In genomic region chr10:132385721-132386418, GRCh38 we compare ENCODE assay signal across 16 cellular contexts. TPM values are rescaled to one million over a fixed set of nuclear protein-coding genes. Genes with fewer than 3 reads are reported as not detected.
A peak's percentile ranks its signal among the peaks of the same experiment; 100 is the strongest.
DNase-seq lines count a peak whose midpoint lies in the region; ATAC-seq and TF ChIP-seq lines count a peak whose summit lies in the region.
"Had no signal": no experiment of that assay in that cellular context is flagged by ENCODE, and none has a peak within 500 bp of the region (broad histone marks: within the 10 kb centered on the region; RNA-seq: fewer than 3 reads in every experiment).

No MANE protein-coding gene starts in this region.

- TF ChIP-seq CTCF in GM13976 (IDR thresholded peaks at IDR 0.05; ENCODE audit: borderline replicate concordance, control extremely low read depth, extremely low read depth, insufficient read depth, missing control alignments) = no peak

- no peak overlapping the region for H4K8ac ChIP-seq in neuronal stem cell (ENCODE audit: low read depth, low read length)

- H2BK12ac ChIP-seq in neuronal stem cell (ENCODE audit: low read length) = no peak overlapping the region

- peaks cover 52% of the 10 kb centered on the region for H3K27me3 ChIP-seq in BLaER1
- no peaks in the 10 kb centered on the region for H3K27me3 ChIP-seq in CD4-positive, CD25-positive, alpha-beta regulatory T cell (ENCODE audit: control insufficient read depth, insufficient read depth, low read length)
- peaks cover 0 to 15% (median 2%) of the 10 kb centered on the region in 3 experiments for H3K27me3 ChIP-seq in neuronal stem cell (ENCODE audit: control insufficient read depth in 3 of 3, insufficient read depth in 3 of 3, low read depth in 1 of 3, low read length in 3 of 3)
- H3K27me3 ChIP-seq: SJSA1, thyroid gland had no signal

- H3K9me3 ChIP-seq in BLaER1 (no peaks in the 10 kb centered on the region), neuronal stem cell (replicated peaks in 1 of 2; ENCODE audit: control insufficient read depth in 2 of 2, insufficient read depth in 1 of 2, low read depth in 1 of 2, low read length in 2 of 2) (no peaks in the 10 kb centered on the region)
- H3K9me3 ChIP-seq in CD4-positive, CD25-positive, alpha-beta regulatory T cell (ENCODE audit: control insufficient read depth in 2 of 2, low read length in 2 of 2) = no peaks in the 10 kb centered on the region
- H3K9me3 ChIP-seq: SJSA1, thyroid gland had no signal

- no peak overlapping the region for H3K4ac ChIP-seq in neuronal stem cell (ENCODE audit: low read length)

- in situ Hi-C loops in GM13976 (cut with MboI; ENCODE audit: low sequenced_read_pairs, unreplicated experiment) = no loop called here

- H3K9ac ChIP-seq in BLaER1 (no peak overlapping the region), neuronal stem cell (ENCODE audit: low read depth, low read length, poor library complexity) (peak overlapping the region; percentile 54)
- H3K9ac ChIP-seq: KMS-11 had no signal

- peaks cover 0 to 8% (median 0%) of the 10 kb centered on the region in 4 donors for H3K4me1 Mint-ChIP-seq in CD4-positive, CD25-positive, alpha-beta regulatory T cell
- H3K4me1 Mint-ChIP-seq in dendritic cell treated with granulocyte-macrophage colony-stimulating factor and Interleukin-4, amounts not matched to agents 40 ng/mL and 50 ng/mL, for 4 days (ENCODE audit: low read depth) = peaks cover 65% of the 10 kb centered on the region

- H4K20me1 ChIP-seq in BLaER1 = peaks cover 35% of the 10 kb centered on the region

- no peak overlapping the region for H2BK120ac ChIP-seq in neuronal stem cell (ENCODE audit: low read depth, low read length)

- no CpG with 5 or more reads among the region's 18 CpGs for WGBS in neuronal stem cell (ENCODE audit: extremely low coverage in 2 of 2, insufficient read length in 2 of 2, insufficient replicate concordance in 1 of 2), 2 donors

- no peak for DNase-seq in CD4-positive, CD25-positive, alpha-beta regulatory T cell
- DNase-seq in neuronal stem cell (ENCODE audit: low spot score) (no peak), GM13976 (ENCODE audit: low spot score) (no peak)
- no peak for DNase-seq in stimulated activated naive CD8-positive, alpha-beta T cell treated with anti-CD3 and anti-CD28 coated beads, Interleukin-15, Interleukin-2, amounts not matched to agents 100 U/mL and 50 U/mL, for 24 hours
- DNase-seq: DMS153; NCI-H1105 treated with DMSO at 0.1 percent for 48 hours; NCI-H526 treated with DMSO at 0.1 percent for 48 hours; stimulated activated CD4-positive, alpha-beta T cell treated with anti-CD3 and anti-CD28 coated beads, Interleukin-4, amount 100 ng/mL, for 24 hours; thyroid gland had no signal

- H3K4me1 ChIP-seq in BLaER1 = peaks cover 87% of the 10 kb centered on the region
- H3K4me1 ChIP-seq in CD4-positive, CD25-positive, alpha-beta regulatory T cell (ENCODE audit: control insufficient read depth, insufficient read depth, low read length, poor library complexity, severe bottlenecking) = peaks cover 4% of the 10 kb centered on the region
- peaks cover 0 to 4% of the 10 kb centered on the region in 2 donors for H3K4me1 ChIP-seq in neuronal stem cell (ENCODE audit: control insufficient read depth in 2 of 2, insufficient read depth in 1 of 2, low read depth in 1 of 2, low read length in 2 of 2)
- H3K4me1 ChIP-seq: SJSA1 had no signal

- H2AFZ ChIP-seq in neuronal stem cell (ENCODE audit: low read length) = peak overlapping the region; percentile 68

- peak overlapping the region; percentile 93 for H3K4me2 ChIP-seq in BLaER1
- no peak overlapping the region for H3K4me2 ChIP-seq in neuronal stem cell (ENCODE audit: insufficient read depth, low read length, poor library complexity, severe bottlenecking)
- H3K4me2 ChIP-seq: KMS-11 had no signal

- H3K9me3 Mint-ChIP-seq in CD4-positive, CD25-positive, alpha-beta regulatory T cell = peaks cover 0 to 1% (median 0%) of the 10 kb centered on the region in 7 donors
- H3K9me3 Mint-ChIP-seq in dendritic cell treated with granulocyte-macrophage colony-stimulating factor and Interleukin-4, amounts not matched to agents 40 ng/mL and 50 ng/mL, for 4 days = no peaks in the 10 kb centered on the region
- H3K9me3 Mint-ChIP-seq: T-helper 2 cell treated with Interferon-gamma antibody and Interleukin-4, amounts not matched to agents 5 μg/mL and 100 μg/mL, for 36 hours had no signal

- peak overlapping the region; percentile 42 for H2AK5ac ChIP-seq in neuronal stem cell (ENCODE audit: low read depth, low read length)

- H3K23ac ChIP-seq in neuronal stem cell (ENCODE audit: low read depth, low read length, poor library complexity) = peak overlapping the region; percentile 63

- H3K36me3 Mint-ChIP-seq in CD4-positive, CD25-positive, alpha-beta regulatory T cell = no peaks in the 10 kb centered on the region
- no peaks in the 10 kb centered on the region for H3K36me3 Mint-ChIP-seq in dendritic cell treated with granulocyte-macrophage colony-stimulating factor and Interleukin-4, amounts not matched to agents 40 ng/mL and 50 ng/mL, for 4 days (ENCODE audit: low read depth)

- H3K27ac ChIP-seq in BLaER1 (no peak overlapping the region), neuronal stem cell (replicated peaks; ENCODE audit: low read length) (no peak overlapping the region)
- no peak overlapping the region for H3K27ac ChIP-seq in CD4-positive, CD25-positive, alpha-beta regulatory T cell (ENCODE audit: insufficient read depth, low read length, poor library complexity, severe bottlenecking)
- H3K27ac ChIP-seq: KMS-11, SJSA1, thyroid gland had no signal

- H3K36me3 ChIP-seq in BLaER1 (no peaks in the 10 kb centered on the region), neuronal stem cell (replicated peaks in 1 of 2; ENCODE audit: control insufficient read depth in 2 of 2, insufficient read depth in 2 of 2, low read length in 2 of 2) (no peaks in the 10 kb centered on the region)
- H3K36me3 ChIP-seq in CD4-positive, CD25-positive, alpha-beta regulatory T cell (ENCODE audit: control insufficient read depth, insufficient read depth, low read length) = no peaks in the 10 kb centered on the region
- H3K36me3 ChIP-seq: SJSA1, thyroid gland had no signal

- peak overlapping the region; percentile 14 to 83 (median 72) for H3K27ac Mint-ChIP-seq in CD4-positive, CD25-positive, alpha-beta regulatory T cell
- peak overlapping the region; percentile 88 for H3K27ac Mint-ChIP-seq in dendritic cell treated with granulocyte-macrophage colony-stimulating factor and Interleukin-4, amounts not matched to agents 40 ng/mL and 50 ng/mL, for 4 days
- H3K27ac Mint-ChIP-seq: T-helper 2 cell treated with Interferon-gamma antibody and Interleukin-4, amounts not matched to agents 5 μg/mL and 100 μg/mL, for 36 hours had no signal

- no peak overlapping the region for H2BK15ac ChIP-seq in neuronal stem cell (ENCODE audit: low read length)

- H3K4me3 ChIP-seq in BLaER1 (no peak overlapping the region), neuronal stem cell (ENCODE audit: low read length in 2 of 2) (no peak overlapping the region)
- no peak overlapping the region for H3K4me3 ChIP-seq in CD4-positive, CD25-positive, alpha-beta regulatory T cell (ENCODE audit: low read depth, low read length)
- H3K4me3 ChIP-seq: SJSA1, thyroid gland had no signal

- peaks cover 1% of the 10 kb centered on the region for H3K79me1 ChIP-seq in neuronal stem cell (ENCODE audit: low read depth, low read length)

- intact Hi-C loops in dendritic cell treated with granulocyte-macrophage colony-stimulating factor and Interleukin-4, amounts not matched to agents 40 ng/mL and 50 ng/mL, for 4 days (cut with micrococcal nuclease) = loop anchor here (5.0 to 10.0 kb wide), 2 partner anchors 36 to 249 kb away; no protein-coding TSS in a partner anchor

- ATAC-seq in CD4-positive, CD25-positive, alpha-beta regulatory T cell (ENCODE audit: low read depth in 2 of 2) = no peak
- ATAC-seq in GM21737 (IDR thresholded peaks at IDR 0.05; ENCODE audit: unreplicated experiment) (no peak), HG03521 (IDR thresholded peaks at IDR 0.05; ENCODE audit: unreplicated experiment) (no peak)
- no peak for ATAC-seq in stimulated activated naive CD8-positive, alpha-beta T cell treated with anti-CD3 and anti-CD28 coated beads, Interleukin-15, Interleukin-2, amounts not matched to agents 100 U/mL and 50 U/mL, for 24 hours

- H3K14ac ChIP-seq in neuronal stem cell (ENCODE audit: low read length) = no peak overlapping the region

- no peaks in the 10 kb centered on the region for H3K27me3 Mint-ChIP-seq in CD4-positive, CD25-positive, alpha-beta regulatory T cell
- peaks cover 31% of the 10 kb centered on the region for H3K27me3 Mint-ChIP-seq in dendritic cell treated with granulocyte-macrophage colony-stimulating factor and Interleukin-4, amounts not matched to agents 40 ng/mL and 50 ng/mL, for 4 days

- H4K91ac ChIP-seq in neuronal stem cell (ENCODE audit: low read depth, low read length, poor library complexity) = no peak overlapping the region

- no peak overlapping the region for H2BK5ac ChIP-seq in neuronal stem cell (ENCODE audit: low read length)

- no peak overlapping the region for H3K18ac ChIP-seq in neuronal stem cell (ENCODE audit: low read length)

- peak overlapping the region in 1 of 4 donors; percentile 51 for H3K4me3 Mint-ChIP-seq in CD4-positive, CD25-positive, alpha-beta regulatory T cell
- H3K4me3 Mint-ChIP-seq in dendritic cell treated with granulocyte-macrophage colony-stimulating factor and Interleukin-4, amounts not matched to agents 40 ng/mL and 50 ng/mL, for 4 days = no peak overlapping the region
- H3K4me3 Mint-ChIP-seq: T-helper 2 cell treated with Interferon-gamma antibody and Interleukin-4, amounts not matched to agents 5 μg/mL and 100 μg/mL, for 36 hours had no signal

RNA-seq across cellular contexts. Expression of gene PWWP2B, which starts 11.1 kb away (rescaled TPM):
- total RNA-seq in CD4-positive, CD25-positive, alpha-beta regulatory T cell = 10.9 TPM
- 1 to 10 TPM in 1 of 4 donors, under 1 TPM in 3; 0.56 to 1.4 (median 0.87) TPM for polyA plus RNA-seq in CD4-positive, CD25-positive, alpha-beta regulatory T cell
- 2.1 TPM for polyA plus RNA-seq in neuronal stem cell (2013, experiment 1 of 2)
- polyA plus RNA-seq in neuronal stem cell (2013, experiment 2 of 2) = 2.0 TPM

RNA-seq across cellular contexts. Expression of gene LRRC27, which starts 53.9 kb away (rescaled TPM):
- total RNA-seq in CD4-positive, CD25-positive, alpha-beta regulatory T cell = 2.6 TPM
- 1 to 10 TPM in 3 of 4 donors, under 1 TPM in 1; 0.67 to 3.3 (median 2.2) TPM for polyA plus RNA-seq in CD4-positive, CD25-positive, alpha-beta regulatory T cell
- 12.6 TPM for polyA plus RNA-seq in neuronal stem cell (2013, experiment 1 of 2)
- 11.2 TPM for polyA plus RNA-seq in neuronal stem cell (2013, experiment 2 of 2)
